13 cellular contexts compared by ENCODE assay signal in the genomic region with DNA sequence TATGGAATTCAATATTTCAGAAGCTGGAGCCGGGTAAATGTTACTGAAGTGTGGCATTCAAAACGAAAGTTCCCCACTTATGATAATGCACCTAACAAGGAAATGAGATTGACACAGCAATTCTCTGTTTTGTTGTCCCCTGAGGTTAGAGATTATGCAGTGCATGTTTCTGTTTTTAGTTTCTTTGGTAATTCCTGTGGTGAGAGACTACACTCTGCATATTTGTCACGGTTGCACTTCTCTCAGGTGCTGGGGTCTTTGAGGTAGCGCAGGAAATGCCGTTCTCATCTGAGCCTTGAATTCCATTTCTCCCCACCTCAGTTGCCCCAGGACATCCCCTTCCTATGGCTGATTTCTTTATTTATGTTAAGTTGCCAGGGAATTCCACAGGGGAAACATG. TPM values are rescaled to one million over a fixed set of nuclear protein-coding genes. Genes with fewer than 3 reads are reported as not detected.
DNase-seq lines count a peak whose midpoint lies in the region; ATAC-seq and TF ChIP-seq lines count a peak whose summit lies in the region.
"Had no signal": no experiment of that assay in that cellular context is flagged by ENCODE, and none has a peak within 500 bp of the region (broad histone marks: within the 10 kb centered on the region; RNA-seq: fewer than 3 reads in every experiment).

No MANE protein-coding gene starts in this region.

- no peak for TF ChIP-seq CTCF in upper lobe of right lung (IDR thresholded peaks at IDR 0.05)
- TF ChIP-seq CTCF in uterus (IDR thresholded peaks at IDR 0.05): no peak

- H3K27me3 ChIP-seq in mesendoderm (ENCODE audit: insufficient read depth, low read length, poor library complexity) (no peaks in the 10 kb centered on the region), upper lobe of right lung (no peaks in the 10 kb centered on the region), uterus (no peaks in the 10 kb centered on the region)
- H3K27me3 ChIP-seq: colonic mucosa had no signal

- no peak overlapping the region for H4K5ac ChIP-seq in mesendoderm (ENCODE audit: low read length)

- H2BK15ac ChIP-seq in mesendoderm (replicated peaks; ENCODE audit: low read depth): no peak overlapping the region

- H3K4me3 ChIP-seq in mesendoderm (ENCODE audit: low read length): no peak overlapping the region
- no peak overlapping the region for H3K4me3 ChIP-seq in upper lobe of right lung
- H3K4me3 ChIP-seq in uterus: no peak overlapping the region
- H3K4me3 ChIP-seq: colonic mucosa, lower lobe of right lung had no signal

- H3K56ac ChIP-seq in mesendoderm (ENCODE audit: low read length): no peak overlapping the region

- H3K4me2 ChIP-seq in mesendoderm (ENCODE audit: low read length): no peak overlapping the region

- H3K9me3 ChIP-seq in upper lobe of right lung: no peaks in the 10 kb centered on the region
- no peaks in the 10 kb centered on the region for H3K9me3 ChIP-seq in uterus
- H3K9me3 ChIP-seq: colonic mucosa had no signal

- H4K8ac ChIP-seq in mesendoderm (ENCODE audit: low read depth, low read length): no peak overlapping the region

- DNase-seq in mesendoderm: peak; percentile 36
- DNase-seq in NCI-H82 treated with DMSO at 0.1 percent for 48 hours (lab: John Stamatoyannopoulos, UW; ENCODE audit: unreplicated experiment): no peak
- DNase-seq in upper lobe of right lung: no peak
- no peak for DNase-seq in uterus
- DNase-seq: colonic mucosa, foreskin melanocyte, lower lobe of right lung, NCI-H526 had no signal

- no peak overlapping the region for H3K4ac ChIP-seq in mesendoderm (ENCODE audit: low read depth, low read length)

- no CpG with 5 or more reads among the region's 5 CpGs for WGBS in mesendoderm (ENCODE audit: extremely low coverage, insufficient coverage, low lambda C conversion rate)

- no peak overlapping the region for H2BK5ac ChIP-seq in mesendoderm (ENCODE audit: low read length)

- H3K27ac ChIP-seq in mesendoderm (ENCODE audit: low read depth, low read length) (peak overlapping the region; percentile 17), upper lobe of right lung (no peak overlapping the region), uterus (no peak overlapping the region)
- H3K27ac ChIP-seq: colonic mucosa, lower lobe of right lung had no signal

- H3K23ac ChIP-seq in mesendoderm (ENCODE audit: low read length): no peak overlapping the region

- no peak for TF ChIP-seq POLR2A in uterus (IDR thresholded peaks at IDR 0.05)

- ATAC-seq in GM18909 (IDR thresholded peaks at IDR 0.05; ENCODE audit: poor library complexity, unreplicated experiment): peak; percentile 100
- peak; percentile 100 for ATAC-seq in GM21717 (IDR thresholded peaks at IDR 0.05; ENCODE audit: unreplicated experiment)
- ATAC-seq in HG03196 (IDR thresholded peaks at IDR 0.05; ENCODE audit: unreplicated experiment): peak; percentile 99
- ATAC-seq in upper lobe of right lung: no peak
- ATAC-seq: lower lobe of right lung had no signal

- peaks cover 2% of the 10 kb centered on the region for H3K4me1 ChIP-seq in mesendoderm (ENCODE audit: control insufficient read depth, low read depth, low read length)
- no peaks in the 10 kb centered on the region for H3K4me1 ChIP-seq in upper lobe of right lung
- no peaks in the 10 kb centered on the region for H3K4me1 ChIP-seq in uterus
- H3K4me1 ChIP-seq: colonic mucosa, lower lobe of right lung had no signal

- no peak overlapping the region for H3K9ac ChIP-seq in mesendoderm (ENCODE audit: low read length)

- no peaks in the 10 kb centered on the region for H3K79me2 ChIP-seq in mesendoderm (ENCODE audit: control insufficient read depth, insufficient read depth, low read length)

- H3K18ac ChIP-seq in mesendoderm (ENCODE audit: low read length): no peak overlapping the region

- H2AK5ac ChIP-seq in mesendoderm (ENCODE audit: low read length): no peak overlapping the region

- H2BK120ac ChIP-seq in mesendoderm (ENCODE audit: low read depth, low read length): no peak overlapping the region

- H3K36me3 ChIP-seq in mesendoderm (ENCODE audit: control insufficient read depth, insufficient read depth, low read length): no peaks in the 10 kb centered on the region
- no peaks in the 10 kb centered on the region for H3K36me3 ChIP-seq in upper lobe of right lung
- H3K36me3 ChIP-seq in uterus: no peaks in the 10 kb centered on the region
- H3K36me3 ChIP-seq: colonic mucosa, lower lobe of right lung had no signal

- intact Hi-C loops in upper lobe of right lung (cut with DNase I) (no loop called here), uterus (cut with DNase I; ENCODE audit: low total_unique reads) (no loop called here)

- no peaks in the 10 kb centered on the region for H3K79me1 ChIP-seq in mesendoderm (ENCODE audit: low read length)

RNA-seq across cellular contexts. Expression of a gene that starts 15.3 kb away (rescaled TPM):
- polyA plus RNA-seq in mesendoderm (2013, experiment 1 of 2): 5.4 TPM
- polyA plus RNA-seq in mesendoderm (2013, experiment 2 of 2): 5.5 TPM
- 0.43 TPM for total RNA-seq in upper lobe of right lung
- total RNA-seq in uterus: 10 to 100 TPM in 1 of 4 donors, 1 to 10 TPM in 1, under 1 TPM in 2; 0.14 to 13.8 (median 0.65) TPM
- total RNA-seq: HT-29, renal cortical epithelial cell had no signal
